Comparison of ENCODE assay signal across 15 cellular contexts in genomic region chr12:46461459-46461858, GRCh38.
DNase-seq lines count a peak whose midpoint lies in the region; ATAC-seq and TF ChIP-seq lines count a peak whose summit lies in the region.
"Had no signal": no experiment of that assay in that cellular context is flagged by ENCODE, and none has a peak within 500 bp of the region (broad histone marks: within the 10 kb centered on the region; RNA-seq: fewer than 3 reads in every experiment).

No MANE protein-coding gene starts in this region.

- peak overlapping the region; percentile 29 for H3K27ac Mint-ChIP-seq in activated T-helper 1 cell treated with anti-CD3 and anti-CD28 coated beads, Interleukin-12 subunit alpha, Interleukin-12 subunit beta, Interleukin-2, Interleukin-4 antibody, amounts not matched to agents 30 ng/mL and 10 ng/mL and 1 ng/mL, durations not matched to agents 14 hours and 24 hours and 36 hours
- H3K27ac Mint-ChIP-seq in nephron = peak overlapping the region; percentile 33 to 85 (median 77)
- no peak overlapping the region for H3K27ac Mint-ChIP-seq in CD8-positive, alpha-beta T cell

- peaks cover 8% of the 10 kb centered on the region for H3K9me3 Mint-ChIP-seq in activated T-helper 1 cell treated with anti-CD3 and anti-CD28 coated beads, Interleukin-12 subunit alpha, Interleukin-12 subunit beta, Interleukin-2, Interleukin-4 antibody, amounts not matched to agents 30 ng/mL and 10 ng/mL and 1 ng/mL, durations not matched to agents 14 hours and 24 hours and 36 hours
- H3K9me3 Mint-ChIP-seq in nephron = no peaks in the 10 kb centered on the region
- no peaks in the 10 kb centered on the region for H3K9me3 Mint-ChIP-seq in CD8-positive, alpha-beta T cell
- H3K9me3 Mint-ChIP-seq: activated naive CD8-positive, alpha-beta T cell treated with anti-CD3 and anti-CD28 coated beads, Interleukin-2, amount 50 U/mL, for 24 hours had no signal

- H3K27ac ChIP-seq in left ventricle myocardium inferior (replicated peaks) (peak overlapping the region; percentile 64), tibial nerve (peak overlapping the region; percentile 27 to 77 (median 42)), caudate nucleus (ENCODE audit: low read depth, low read length) (no peak overlapping the region)
- no peak overlapping the region for H3K27ac ChIP-seq in CD8-positive, alpha-beta T cell (ENCODE audit: low read depth, low read length)

- no peak for DNase-seq in activated T-helper 1 cell treated with anti-CD3 and anti-CD28 coated beads, Interleukin-12 subunit alpha, Interleukin-12 subunit beta, Interleukin-2, Interleukin-4 antibody, amounts not matched to agents 30 ng/mL and 10 ng/mL and 1 ng/mL, durations not matched to agents 14 hours and 24 hours and 36 hours (ENCODE audit: low spot score)
- DNase-seq in left ventricle myocardium inferior (peak; percentile 30), tibial nerve (ENCODE audit: low spot score in 2 of 2) (peak; percentile 23 to 26), caudate nucleus (lab: John Stamatoyannopoulos, UW) (no peak)
- DNase-seq in CD8-positive, alpha-beta T cell = no peak
- DNase-seq: activated CD4-positive, alpha-beta T cell treated with anti-CD3 and anti-CD28 coated beads for 4 hours; activated naive CD8-positive, alpha-beta T cell treated with anti-CD3 and anti-CD28 coated beads, Interleukin-2, amount 50 U/mL, for 24 hours; activated T-cell treated with anti-CD3 and anti-CD28 coated beads, Interleukin-2, amount 50 U/mL, for 48 hours; DMS79; glutamatergic neuron; retina; T-helper 9 cell had no signal

- CTCF ChIA-PET in CD8-positive, alpha-beta T cell (lab: Charles Lee) = interaction anchor here (1.2 kb wide), 1 partner anchor 200 kb away, joined by 4 read pairs; no protein-coding TSS in a partner anchor

- H3K4me3 Mint-ChIP-seq in activated T-helper 1 cell treated with anti-CD3 and anti-CD28 coated beads, Interleukin-12 subunit alpha, Interleukin-12 subunit beta, Interleukin-2, Interleukin-4 antibody, amounts not matched to agents 30 ng/mL and 10 ng/mL and 1 ng/mL, durations not matched to agents 14 hours and 24 hours and 36 hours = no peak overlapping the region
- H3K4me3 Mint-ChIP-seq in nephron = peak overlapping the region in 1 of 3 experiments; percentile 4
- no peak overlapping the region for H3K4me3 Mint-ChIP-seq in CD8-positive, alpha-beta T cell
- H3K4me3 Mint-ChIP-seq: activated naive CD8-positive, alpha-beta T cell treated with anti-CD3 and anti-CD28 coated beads, Interleukin-2, amount 50 U/mL, for 24 hours had no signal

- H3K4me1 Mint-ChIP-seq in activated T-helper 1 cell treated with anti-CD3 and anti-CD28 coated beads, Interleukin-12 subunit alpha, Interleukin-12 subunit beta, Interleukin-2, Interleukin-4 antibody, amounts not matched to agents 30 ng/mL and 10 ng/mL and 1 ng/mL, durations not matched to agents 14 hours and 24 hours and 36 hours (ENCODE audit: low read depth) = peaks cover 47% of the 10 kb centered on the region
- peaks cover 52% of the 10 kb centered on the region for H3K4me1 Mint-ChIP-seq in nephron
- H3K4me1 Mint-ChIP-seq in CD8-positive, alpha-beta T cell (ENCODE audit: low read depth) = peaks cover 43% of the 10 kb centered on the region

- no peak overlapping the region for H3K4me3 ChIP-seq in left ventricle myocardium inferior
- no peak overlapping the region for H3K4me3 ChIP-seq in tibial nerve
- H3K4me3 ChIP-seq in CD8-positive, alpha-beta T cell (ENCODE audit: low read depth, low read length) = no peak overlapping the region
- H3K4me3 ChIP-seq: BLaER1 treated with 17β-estradiol and CSF1 and Interleukin-3, amounts not matched to agents 10 nM and 100 nM had no signal

- H3K4me1 ChIP-seq in left ventricle myocardium inferior (peaks cover 58% of the 10 kb centered on the region), tibial nerve (peaks cover 0 to 46% (median 19%) of the 10 kb centered on the region in 4 donors)
- peaks cover 43% of the 10 kb centered on the region for H3K4me1 ChIP-seq in CD8-positive, alpha-beta T cell (ENCODE audit: insufficient read depth, low read length)

- no peaks in the 10 kb centered on the region for H3K27me3 ChIP-seq in left ventricle myocardium inferior (ENCODE audit: low read depth)
- H3K27me3 ChIP-seq in tibial nerve = no peaks in the 10 kb centered on the region
- no peaks in the 10 kb centered on the region for H3K27me3 ChIP-seq in CD8-positive, alpha-beta T cell (ENCODE audit: insufficient read depth, low read length)
- H3K27me3 ChIP-seq: BLaER1 treated with 17β-estradiol and CSF1 and Interleukin-3, amounts not matched to agents 10 nM and 100 nM had no signal

- H3K9me3 ChIP-seq in left ventricle myocardium inferior (replicated peaks) = no peaks in the 10 kb centered on the region
- H3K9me3 ChIP-seq in tibial nerve = no peaks in the 10 kb centered on the region
- H3K9me3 ChIP-seq in CD8-positive, alpha-beta T cell (ENCODE audit: low read length) = no peaks in the 10 kb centered on the region

- intact Hi-C loops in activated T-helper 1 cell treated with anti-CD3 and anti-CD28 coated beads, Interleukin-12 subunit alpha, Interleukin-12 subunit beta, Interleukin-2, Interleukin-4 antibody, amounts not matched to agents 30 ng/mL and 10 ng/mL and 1 ng/mL, durations not matched to agents 14 hours and 24 hours and 36 hours (cut with micrococcal nuclease) = loop anchor here (5.0 kb wide), 1 partner anchor 621 kb away; no protein-coding TSS in a partner anchor
- intact Hi-C loops in left ventricle myocardium inferior (cut with micrococcal nuclease) = no loop called here
- intact Hi-C loops in CD8-positive, alpha-beta T cell (cut with DNase I, micrococcal nuclease) = loop anchor here in 1 of 2 experiments (1.0 kb wide), 1 partner anchor 90 kb away; no protein-coding TSS in a partner anchor

- H3K36me3 Mint-ChIP-seq in activated T-helper 1 cell treated with anti-CD3 and anti-CD28 coated beads, Interleukin-12 subunit alpha, Interleukin-12 subunit beta, Interleukin-2, Interleukin-4 antibody, amounts not matched to agents 30 ng/mL and 10 ng/mL and 1 ng/mL, durations not matched to agents 14 hours and 24 hours and 36 hours (ENCODE audit: low read depth) = no peaks in the 10 kb centered on the region
- no peaks in the 10 kb centered on the region for H3K36me3 Mint-ChIP-seq in nephron (ENCODE audit: low read depth)
- no peaks in the 10 kb centered on the region for H3K36me3 Mint-ChIP-seq in CD8-positive, alpha-beta T cell

- H3K36me3 ChIP-seq in left ventricle myocardium inferior = no peaks in the 10 kb centered on the region
- no peaks in the 10 kb centered on the region for H3K36me3 ChIP-seq in tibial nerve
- H3K36me3 ChIP-seq in CD8-positive, alpha-beta T cell (ENCODE audit: insufficient read depth, low read length) = no peaks in the 10 kb centered on the region
- H3K36me3 ChIP-seq: BLaER1 treated with 17β-estradiol and CSF1 and Interleukin-3, amounts not matched to agents 10 nM and 100 nM had no signal

- H3K27me3 Mint-ChIP-seq in activated T-helper 1 cell treated with anti-CD3 and anti-CD28 coated beads, Interleukin-12 subunit alpha, Interleukin-12 subunit beta, Interleukin-2, Interleukin-4 antibody, amounts not matched to agents 30 ng/mL and 10 ng/mL and 1 ng/mL, durations not matched to agents 14 hours and 24 hours and 36 hours (ENCODE audit: insufficient read depth) = no peaks in the 10 kb centered on the region
- H3K27me3 Mint-ChIP-seq in nephron (ENCODE audit: low read depth) = no peaks in the 10 kb centered on the region
- H3K27me3 Mint-ChIP-seq in CD8-positive, alpha-beta T cell (ENCODE audit: low read depth) = no peaks in the 10 kb centered on the region
- H3K27me3 Mint-ChIP-seq: activated naive CD8-positive, alpha-beta T cell treated with anti-CD3 and anti-CD28 coated beads, Interleukin-2, amount 50 U/mL, for 24 hours had no signal

- 55 to 59% methylated on average over 5 of the region's 5 CpGs for WGBS in tibial nerve, 2 donors

- ATAC-seq in GM21381 (IDR thresholded peaks at IDR 0.05; ENCODE audit: unreplicated experiment) = no peak
- ATAC-seq in CD8-positive, alpha-beta T cell = no peak

- no peak for TF ChIP-seq CTCF in left ventricle myocardium inferior (IDR thresholded peaks at IDR 0.05; ENCODE audit: borderline replicate concordance)
- no peak for TF ChIP-seq CTCF in nephron (IDR thresholded peaks at IDR 0.05; ENCODE audit: unreplicated experiment in 3 of 3)
- no peak for TF ChIP-seq CTCF in tibial nerve (IDR thresholded peaks at IDR 0.05)
- no peak for TF ChIP-seq CTCF in CD8-positive, alpha-beta T cell (IDR thresholded peaks at IDR 0.05)

- POLR2A ChIA-PET in CD8-positive, alpha-beta T cell (lab: Charles Lee) = no interaction called here

- no peak for TF ChIP-seq POLR2A in tibial nerve (IDR thresholded peaks at IDR 0.05)

- TF ChIP-seq EP300 in tibial nerve (IDR thresholded peaks at IDR 0.05) = peak; percentile 61 to 63

Comparison
In these comparisons a context has a peak if more than half of its experiments do, and no peak if none do; other contexts are left out.
1. DNase-seq: peak in left ventricle myocardium inferior (single experiment) and tibial nerve (2 of 2); none in activated T-helper 1 cell treated with anti-CD3 and anti-CD28 coated beads, Interleukin-12 subunit alpha, Interleukin-12 subunit beta, Interleukin-2, Interleukin-4 antibody, amounts not matched to agents 30 ng/mL and 10 ng/mL and 1 ng/mL, durations not matched to agents 14 hours and 24 hours and 36 hours (single experiment), caudate nucleus (0 of 61) and CD8-positive, alpha-beta T cell (0 of 7).
2. H3K27ac ChIP-seq: peak in left ventricle myocardium inferior (single experiment) and tibial nerve (4 of 4); none in caudate nucleus (single experiment) and CD8-positive, alpha-beta T cell (single experiment).